Comparison of ENCODE assay signal across 11 cellular contexts in the genomic region with DNA sequence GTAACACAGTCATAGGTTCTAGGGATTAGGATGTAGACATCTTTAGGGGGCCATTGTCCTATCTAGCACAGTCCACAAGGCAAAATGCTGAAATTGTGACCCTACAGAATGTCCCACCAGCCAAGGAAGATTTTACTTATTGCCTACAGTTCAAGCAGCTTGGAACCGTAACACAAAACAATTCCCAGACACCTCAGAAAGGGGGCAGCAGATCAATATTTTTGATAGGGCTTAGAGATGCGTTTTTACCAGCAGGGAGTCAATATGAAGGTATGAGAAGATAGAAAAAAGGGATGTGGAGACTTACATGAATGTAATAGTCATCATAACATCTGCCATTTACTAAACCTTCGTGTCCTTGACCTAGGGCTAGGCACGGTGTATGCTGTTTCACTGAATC.
DNase-seq lines count a peak whose midpoint lies in the region; ATAC-seq and TF ChIP-seq lines count a peak whose summit lies in the region.
"Had no signal": no experiment of that assay in that cellular context is flagged by ENCODE, and none has a peak within 500 bp of the region (broad histone marks: within the 10 kb centered on the region; RNA-seq: fewer than 3 reads in every experiment).

No MANE protein-coding gene starts in this region.

- H3K9me3 ChIP-seq in BE2C (no peaks in the 10 kb centered on the region), PC-3 (ENCODE audit: low read length) (no peaks in the 10 kb centered on the region)
- H3K9me3 ChIP-seq in CD8-positive, alpha-beta memory T cell (ENCODE audit: low read length), result no peaks in the 10 kb centered on the region

- no peaks in the 10 kb centered on the region for H3F3A ChIP-seq in GM23338 (replicated peaks; ENCODE audit: low read depth)
- no peaks in the 10 kb centered on the region for H3F3A ChIP-seq in PC-3 (ENCODE audit: low read length, unreplicated experiment)

- BruUV-seq in PC-3 (replicated peaks; lab: Mats Ljungman, UMichigan), result no TSS peak

- H3K9me2 ChIP-seq in GM23338 (ENCODE audit: insufficient read depth) (0 out of 2 replicates have a peak, but pooled peaks cover 4% of the 10 kb centered on the region), PC-3 (replicated peaks; ENCODE audit: low read length) (no peaks in the 10 kb centered on the region)

- DNase-seq in BE2C (no peak), GM23338 (ENCODE audit: low spot score) (peak; percentile 53), PC-3 (peak; percentile 56), glutamatergic neuron (no peak)
- DNase-seq in CD8-positive, alpha-beta memory T cell, result no peak
- DNase-seq in stimulated activated CD4-positive, alpha-beta T cell treated with anti-CD3 and anti-CD28 coated beads, Interleukin-12 subunit alpha, Interleukin-12 subunit beta, amount 100 ng/mL, for 4 hours, result no peak
- DNase-seq: activated CD4-positive, alpha-beta T cell treated with anti-CD3 and anti-CD28 coated beads, Interleukin-2, amount 10 ng/mL, durations not matched to agents 7 days and 5 days; NCI-H2227 treated with DMSO at 0.1 percent for 48 hours had no signal

- no peaks in the 10 kb centered on the region for H3K27me3 ChIP-seq in BE2C
- no peaks in the 10 kb centered on the region for H3K27me3 ChIP-seq in GM23338 (ENCODE audit: insufficient read depth)
- no peaks in the 10 kb centered on the region for H3K27me3 ChIP-seq in PC-3 (ENCODE audit: low read length)
- no peaks in the 10 kb centered on the region for H3K27me3 ChIP-seq in CD8-positive, alpha-beta memory T cell (ENCODE audit: insufficient read depth, low read length, poor library complexity, severe bottlenecking)

- H3K9ac ChIP-seq in PC-3 (ENCODE audit: low read length), result no peak overlapping the region

- H3K36me3 Mint-ChIP-seq in GM23338 (ENCODE audit: low read depth) (no peaks in the 10 kb centered on the region), glutamatergic neuron (ENCODE audit: unreplicated experiment) (no peaks in the 10 kb centered on the region)
- H3K36me3 Mint-ChIP-seq in CD8-positive, alpha-beta memory T cell, result no peaks in the 10 kb centered on the region
- H3K36me3 Mint-ChIP-seq: mesothelial cell of epicardium had no signal

- CTCF ChIA-PET in PC-3 (lab: Charles Lee), result interaction anchor here (0.6 kb wide), 1 partner anchor 92 kb away, joined by 3 read pairs; no protein-coding TSS in a partner anchor
- CTCF ChIA-PET in CD8-positive, alpha-beta memory T cell (lab: Charles Lee), result no interaction called here

- H4K20me1 ChIP-seq in GM23338 (replicated peaks; ENCODE audit: insufficient read depth) (no peaks in the 10 kb centered on the region), PC-3 (ENCODE audit: low read length) (no peaks in the 10 kb centered on the region)

- H3K4me1 ChIP-seq in BE2C (no peaks in the 10 kb centered on the region), GM23338 (ENCODE audit: insufficient read depth) (no peaks in the 10 kb centered on the region), PC-3 (ENCODE audit: insufficient read depth, low read length) (peaks cover 25% of the 10 kb centered on the region)
- no peaks in the 10 kb centered on the region for H3K4me1 ChIP-seq in CD8-positive, alpha-beta memory T cell (ENCODE audit: insufficient read depth, low read length)

- ATAC-seq in GM23338 (peak; percentile 40; the same call in 1 of the 3 replicates), PC-3 (peak; percentile 49; the same call in 1 of the 2 replicates), HG03354 (IDR thresholded peaks at IDR 0.05; ENCODE audit: poor library complexity, severe bottlenecking, unreplicated experiment) (no peak), GM19397 (IDR thresholded peaks at IDR 0.05; ENCODE audit: unreplicated experiment) (no peak)

- H3K27ac ChIP-seq in GM23338 (ENCODE audit: low read depth) (no peak overlapping the region), PC-3 (ENCODE audit: low read length) (no peak overlapping the region)
- H3K27ac ChIP-seq in CD8-positive, alpha-beta memory T cell (ENCODE audit: low read depth, low read length), result no peak overlapping the region

- H3K4me3 Mint-ChIP-seq in GM23338, result no peak overlapping the region
- no peak overlapping the region for H3K4me3 Mint-ChIP-seq in glutamatergic neuron (ENCODE audit: unreplicated experiment)
- H3K4me3 Mint-ChIP-seq in CD8-positive, alpha-beta memory T cell, result no peak overlapping the region
- H3K4me3 Mint-ChIP-seq: activated CD4-positive, alpha-beta T cell treated with anti-CD3 and anti-CD28 coated beads, Interleukin-2, amount 10 ng/mL, durations not matched to agents 7 days and 5 days; mesothelial cell of epicardium had no signal

- no peak overlapping the region for H2AFZ ChIP-seq in GM23338
- H2AFZ ChIP-seq in PC-3 (ENCODE audit: low read length), result no peak overlapping the region

- no peaks in the 10 kb centered on the region for H3K36me3 ChIP-seq in BE2C
- H3K36me3 ChIP-seq in GM23338 (ENCODE audit: insufficient read depth), result no peaks in the 10 kb centered on the region
- no peaks in the 10 kb centered on the region for H3K36me3 ChIP-seq in PC-3 (ENCODE audit: low read depth, low read length)
- no peaks in the 10 kb centered on the region for H3K36me3 ChIP-seq in CD8-positive, alpha-beta memory T cell (ENCODE audit: insufficient read depth, low read length)

- H3K79me2 ChIP-seq in GM23338 (replicated peaks; ENCODE audit: insufficient read depth), result no peaks in the 10 kb centered on the region
- no peaks in the 10 kb centered on the region for H3K79me2 ChIP-seq in PC-3 (ENCODE audit: low read length)

- H3K9me3 Mint-ChIP-seq in GM23338 (no peaks in the 10 kb centered on the region), glutamatergic neuron (ENCODE audit: unreplicated experiment) (no peaks in the 10 kb centered on the region)
- H3K9me3 Mint-ChIP-seq in CD8-positive, alpha-beta memory T cell, result no peaks in the 10 kb centered on the region
- H3K9me3 Mint-ChIP-seq: activated CD4-positive, alpha-beta T cell treated with anti-CD3 and anti-CD28 coated beads, Interleukin-2, amount 10 ng/mL, durations not matched to agents 7 days and 5 days; mesothelial cell of epicardium had no signal

- H3K27ac Mint-ChIP-seq in GM23338 (no peak overlapping the region), glutamatergic neuron (ENCODE audit: unreplicated experiment) (no peak overlapping the region)
- no peak overlapping the region for H3K27ac Mint-ChIP-seq in CD8-positive, alpha-beta memory T cell
- H3K27ac Mint-ChIP-seq: activated CD4-positive, alpha-beta T cell treated with anti-CD3 and anti-CD28 coated beads, Interleukin-2, amount 10 ng/mL, durations not matched to agents 7 days and 5 days; mesothelial cell of epicardium had no signal

- POLR2A ChIA-PET in PC-3 (lab: Charles Lee; ENCODE audit: unreplicated experiment), result no interaction called here
- POLR2A ChIA-PET in CD8-positive, alpha-beta memory T cell (lab: Charles Lee), result no interaction called here

- TF ChIP-seq CTCF in BE2C (IDR thresholded peaks at IDR 0.05; ENCODE audit: low read depth, low read length) (peak; percentile 51), GM23338 (conservative IDR thresholded peaks at IDR 0.05; ENCODE audit: low read depth in 2 of 2) (peak; percentile 65 to 69), PC-3 (conservative IDR thresholded peaks at IDR 0.05; ENCODE audit: low read depth, low read length) (peak; percentile 69), glutamatergic neuron (IDR thresholded peaks at IDR 0.05; ENCODE audit: partially characterized antibody, unreplicated experiment) (peak; percentile 14)

- H3K4me1 Mint-ChIP-seq in GM23338 (0 out of 3 replicates have a peak, but pooled peaks cover 2% of the 10 kb centered on the region), glutamatergic neuron (ENCODE audit: low read depth, unreplicated experiment) (peaks cover 6% of the 10 kb centered on the region)
- no peaks in the 10 kb centered on the region for H3K4me1 Mint-ChIP-seq in CD8-positive, alpha-beta memory T cell
- H3K4me1 Mint-ChIP-seq: activated CD4-positive, alpha-beta T cell treated with anti-CD3 and anti-CD28 coated beads, Interleukin-2, amount 10 ng/mL, durations not matched to agents 7 days and 5 days; mesothelial cell of epicardium had no signal

- no peak overlapping the region for H3K4me2 ChIP-seq in GM23338
- no peak overlapping the region for H3K4me2 ChIP-seq in PC-3 (ENCODE audit: low read length)

- intact Hi-C loops in PC-3 (cut with micrococcal nuclease), result no loop called here

- no peak overlapping the region for H3K4me3 ChIP-seq in BE2C (ENCODE audit: low read depth, low read length)
- H3K4me3 ChIP-seq in GM23338, result no peak overlapping the region
- H3K4me3 ChIP-seq in PC-3 (ENCODE audit: low read length), result no peak overlapping the region
- no peak overlapping the region for H3K4me3 ChIP-seq in CD8-positive, alpha-beta memory T cell (ENCODE audit: low read length)

- peaks cover 2% of the 10 kb centered on the region for H3K27me3 Mint-ChIP-seq in GM23338 (ENCODE audit: insufficient read depth, low read depth, poor library complexity)
- H3K27me3 Mint-ChIP-seq in glutamatergic neuron (ENCODE audit: unreplicated experiment), result no peaks in the 10 kb centered on the region
- H3K27me3 Mint-ChIP-seq in CD8-positive, alpha-beta memory T cell, result no peaks in the 10 kb centered on the region
- H3K27me3 Mint-ChIP-seq: activated CD4-positive, alpha-beta T cell treated with anti-CD3 and anti-CD28 coated beads, Interleukin-2, amount 10 ng/mL, durations not matched to agents 7 days and 5 days had no signal

TF ChIP-seq in GM23338, 12 proteins besides CTCF, POLR2A, EP300 and RAD21:
- no peak for TF ChIP-seq STAT1 (IDR thresholded peaks at IDR 0.05; ENCODE audit: unreplicated experiment)

Comparison
In these comparisons a context has a peak if more than half of its experiments do, and no peak if none do; other contexts are left out.
1. DNase-seq: peak in GM23338 (single experiment) and PC-3 (single experiment); none in BE2C (single experiment), glutamatergic neuron (single experiment), CD8-positive, alpha-beta memory T cell (0 of 5) and stimulated activated CD4-positive, alpha-beta T cell treated with anti-CD3 and anti-CD28 coated beads, Interleukin-12 subunit alpha, Interleukin-12 subunit beta, amount 100 ng/mL, for 4 hours (single experiment).
2. CTCF ChIP-seq: peak in every context shown above with its lines; median percentile 69 in PC-3; 67 in GM23338; 51 in BE2C; 14 in glutamatergic neuron.
3. ATAC-seq: peak in GM23338 (single experiment) and PC-3 (single experiment); none in HG03354 (single experiment) and GM19397 (single experiment).